Comparison of ENCODE assay signal across 20 cellular contexts in the genomic region with DNA sequence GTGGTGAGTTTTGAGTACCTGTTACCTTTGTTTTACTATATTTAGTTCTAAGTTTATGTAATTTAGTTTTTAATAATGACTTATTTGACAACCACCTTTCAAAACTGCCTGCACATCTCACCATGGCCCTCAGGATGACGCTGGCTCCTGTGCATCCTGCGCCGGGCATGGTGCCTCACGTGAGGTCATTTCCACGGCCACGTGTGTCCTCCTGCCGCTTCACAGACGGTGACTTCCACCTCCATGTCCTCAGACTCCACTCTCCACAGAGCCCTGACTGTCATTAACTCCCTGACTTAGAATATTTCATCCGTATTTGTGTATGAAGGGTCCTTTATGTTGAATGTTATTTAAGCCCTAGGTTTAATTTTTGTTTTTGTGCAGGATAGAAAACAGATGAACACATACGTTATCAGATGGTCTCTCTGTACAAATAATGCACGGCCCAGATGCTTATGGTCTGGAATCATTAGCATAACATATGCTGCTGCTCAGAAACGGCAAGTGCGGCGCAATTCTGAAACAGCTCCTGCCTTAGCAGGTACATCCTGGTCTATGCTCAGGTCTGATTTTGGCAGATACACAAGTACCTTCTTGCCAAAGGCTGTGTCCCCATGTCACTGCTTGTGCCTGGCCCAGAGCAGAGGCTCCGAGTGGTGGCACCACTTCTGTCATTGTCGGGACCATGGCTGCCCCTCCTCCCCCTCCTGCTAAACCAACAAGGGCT.
"Had no signal": no experiment of that assay in that cellular context is flagged by ENCODE, and none has a peak within 500 bp of the region (broad histone marks: within the 10 kb centered on the region; RNA-seq: fewer than 3 reads in every experiment).

No MANE protein-coding gene starts in this region.

- H3K4me1 Mint-ChIP-seq: activated CD4-positive, alpha-beta T cell treated with anti-CD3 and anti-CD28 coated beads, Interleukin-2, amount 10 ng/mL, durations not matched to agents 7 days and 5 days had no signal

- FAIRE-seq: urothelium cell line had no signal

- H3K27ac ChIP-seq: brain microvascular endothelial cell, coronary artery, esophagus squamous epithelium, ovary, thyroid gland had no signal

- H3K27me3 ChIP-seq: brain microvascular endothelial cell, esophagus squamous epithelium, ovary, thyroid gland had no signal

- H3K36me3 ChIP-seq: brain microvascular endothelial cell, esophagus squamous epithelium, ovary, thyroid gland had no signal

- H3K27ac Mint-ChIP-seq: activated CD4-positive, alpha-beta T cell treated with anti-CD3 and anti-CD28 coated beads, Interleukin-2, amount 10 ng/mL, durations not matched to agents 7 days and 5 days; stimulated activated effector memory CD8-positive, alpha-beta T cell treated with anti-CD3 and anti-CD28 coated beads, Interleukin-12 subunit alpha, Interleukin-12 subunit beta, amount 100 ng/mL, for 72 hours had no signal

- H3K4me2 ChIP-seq: smooth muscle cell had no signal

- ATAC-seq: activated T-cell treated with anti-CD3 and anti-CD28 coated beads, Interleukin-2, amount 50 U/mL, for 4 hours; naive thymus-derived CD8-positive, alpha-beta T cell; stimulated activated effector memory CD8-positive, alpha-beta T cell treated with anti-CD3 and anti-CD28 coated beads, Interleukin-12 subunit alpha, Interleukin-12 subunit beta, amount 100 ng/mL, for 72 hours had no signal

- H3K4me3 Mint-ChIP-seq: activated CD4-positive, alpha-beta T cell treated with anti-CD3 and anti-CD28 coated beads, Interleukin-2, amount 10 ng/mL, durations not matched to agents 7 days and 5 days; activated T-cell treated with anti-CD3 and anti-CD28 coated beads, Interleukin-2, amount 50 U/mL, for 4 hours; central memory CD8-positive, alpha-beta T cell; immature natural killer cell; naive thymus-derived CD8-positive, alpha-beta T cell; stimulated activated effector memory CD8-positive, alpha-beta T cell treated with anti-CD3 and anti-CD28 coated beads, Interleukin-12 subunit alpha, Interleukin-12 subunit beta, amount 100 ng/mL, for 72 hours had no signal

- H3K27me3 Mint-ChIP-seq: activated CD4-positive, alpha-beta T cell treated with anti-CD3 and anti-CD28 coated beads, Interleukin-2, amount 10 ng/mL, durations not matched to agents 7 days and 5 days; central memory CD8-positive, alpha-beta T cell had no signal

- H3K4me1 ChIP-seq: esophagus squamous epithelium, thyroid gland had no signal

- H3K9me3 ChIP-seq: esophagus squamous epithelium, ovary, thyroid gland had no signal

- H3K9me3 Mint-ChIP-seq: activated CD4-positive, alpha-beta T cell treated with anti-CD3 and anti-CD28 coated beads, Interleukin-2, amount 10 ng/mL, durations not matched to agents 7 days and 5 days; activated T-cell treated with anti-CD3 and anti-CD28 coated beads, Interleukin-2, amount 50 U/mL, for 4 hours; central memory CD8-positive, alpha-beta T cell; stimulated activated effector memory CD8-positive, alpha-beta T cell treated with anti-CD3 and anti-CD28 coated beads, Interleukin-12 subunit alpha, Interleukin-12 subunit beta, amount 100 ng/mL, for 72 hours had no signal

- DNase-seq: activated CD4-positive, alpha-beta T cell treated with anti-CD3 and anti-CD28 coated beads, Interleukin-2, amount 10 ng/mL, durations not matched to agents 7 days and 5 days; activated CD8-positive, alpha-beta memory T cell treated with anti-CD3 and anti-CD28 coated beads, Interleukin-2, amount 50 U/mL, for 4 hours; activated naive CD4-positive, alpha-beta T cell treated with anti-CD3 and anti-CD28 coated beads, Interleukin-2, amount 50 U/mL, for 16 hours; activated T-cell treated with anti-CD3 and anti-CD28 coated beads, Interleukin-2, amount 50 U/mL, for 4 hours; aorta; brain microvascular endothelial cell; effector memory CD4-positive, alpha-beta T cell; esophagus squamous epithelium; immature natural killer cell; mesendoderm; ovary; stimulated activated CD4-positive, alpha-beta T cell treated with anti-CD3 and anti-CD28 coated beads, Interleukin-4, amount 100 ng/mL, for 24 hours; T1000; thyroid gland had no signal

- H3K36me3 Mint-ChIP-seq: naive thymus-derived CD8-positive, alpha-beta T cell; stimulated activated effector memory CD8-positive, alpha-beta T cell treated with anti-CD3 and anti-CD28 coated beads, Interleukin-12 subunit alpha, Interleukin-12 subunit beta, amount 100 ng/mL, for 72 hours had no signal

- H3K4me3 ChIP-seq: coronary artery, esophagus squamous epithelium, ovary, smooth muscle cell, thyroid gland had no signal
